In the genomic region with DNA sequence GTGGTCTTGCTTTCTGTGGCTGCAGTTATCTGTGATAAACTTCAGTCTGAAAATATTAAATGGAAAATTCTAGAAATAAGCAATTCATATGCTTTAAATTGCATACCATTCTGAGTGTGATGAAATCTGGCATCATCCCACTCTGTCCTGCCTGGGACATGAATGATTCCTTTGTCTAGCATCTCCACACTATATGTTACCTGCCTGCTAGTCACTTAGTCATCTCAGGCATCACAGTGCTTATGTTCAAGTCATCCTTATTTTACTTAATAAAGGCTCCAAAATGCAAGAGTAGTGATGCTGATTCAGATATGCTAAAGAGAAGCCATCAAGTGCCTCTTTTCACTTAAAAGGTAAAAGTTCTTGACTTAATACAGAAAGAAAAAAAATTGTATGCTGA, we compare ENCODE assay signal across 23 cellular contexts. TPM values are rescaled to one million over a fixed set of nuclear protein-coding genes. Genes with fewer than 3 reads are reported as not detected.
A peak's percentile ranks its signal among the peaks of the same experiment; 100 is the strongest.
DNase-seq lines count a peak whose midpoint lies in the region; ATAC-seq and TF ChIP-seq lines count a peak whose summit lies in the region.
"Had no signal": no experiment of that assay in that cellular context is flagged by ENCODE, and none has a peak within 500 bp of the region (broad histone marks: within the 10 kb centered on the region; RNA-seq: fewer than 3 reads in every experiment).

No MANE protein-coding gene starts in this region.

- TF ChIP-seq CTCF in mammary epithelial cell (conservative IDR thresholded peaks at IDR 0.05 in 1 of 2, IDR thresholded peaks at IDR 0.05 in 1 of 2; ENCODE audit: extremely low read depth in 1 of 2, insufficient read depth in 1 of 2, low read depth in 1 of 2, low read length in 2 of 2) (no peak), breast epithelium (IDR thresholded peaks at IDR 0.05) (no peak), fibroblast of pulmonary artery (IDR thresholded peaks at IDR 0.05; ENCODE audit: low read length, missing control alignments) (no peak)

- no peak overlapping the region for H3K4me3 ChIP-seq in mammary epithelial cell (replicated peaks in 1 of 3; ENCODE audit: insufficient read depth in 1 of 3, low read depth in 2 of 3, low read length in 3 of 3)
- no peak overlapping the region for H3K4me3 ChIP-seq in breast epithelium
- H3K4me3 ChIP-seq in fibroblast of pulmonary artery (replicated peaks; ENCODE audit: low read depth, low read length), result no peak overlapping the region

- peak overlapping the region; percentile 94 for H3K27ac ChIP-seq in mammary epithelial cell (ENCODE audit: insufficient read depth, low read depth, low read length)
- no peak overlapping the region for H3K27ac ChIP-seq in breast epithelium
- H3K27ac ChIP-seq: 22Rv1, KMS-11 had no signal

- no peak for TF ChIP-seq POLR2A in breast epithelium (IDR thresholded peaks at IDR 0.05)

- intact Hi-C loops in mammary epithelial cell (cut with micrococcal nuclease) (loop anchor here (5.0 kb wide), 1 partner anchor 1346 kb away; no protein-coding TSS in a partner anchor), breast epithelium (cut with DNase I; ENCODE audit: low total_unique reads) (no loop called here)

- peaks cover 20% of the 10 kb centered on the region for H3K4me1 ChIP-seq in mammary epithelial cell (ENCODE audit: insufficient read depth, low read length)
- no peaks in the 10 kb centered on the region for H3K4me1 ChIP-seq in breast epithelium
- H3K4me1 ChIP-seq: BE2C had no signal

- no peak overlapping the region for H2AFZ ChIP-seq in mammary epithelial cell (ENCODE audit: low read depth, low read length)

- CTCF ChIA-PET in mammary epithelial cell (lab: Charles Lee; ENCODE audit: low non-redundant PET), result no interaction called here

- in situ Hi-C loops in mammary epithelial cell (cut with MboI; ENCODE audit: low sequenced_read_pairs in 2 of 2), result loop anchor here (10.0 to 25.0 kb wide), 3 partner anchors 91 to 291 kb away; no protein-coding TSS in a partner anchor

- H3K9me3 ChIP-seq in mammary epithelial cell (replicated peaks; ENCODE audit: insufficient read depth, low read length) (no peaks in the 10 kb centered on the region), breast epithelium (no peaks in the 10 kb centered on the region)
- H3K9me3 ChIP-seq: BE2C had no signal

- ATAC-seq in HG02642 (IDR thresholded peaks at IDR 0.05; ENCODE audit: poor library complexity, unreplicated experiment), result no peak
- ATAC-seq: Panc1 had no signal

- dilution Hi-C loops in mammary epithelial cell (cut with HindIII; ENCODE audit: low sequenced_read_pairs), result no loop called here

- no peaks in the 10 kb centered on the region for H3K36me3 ChIP-seq in mammary epithelial cell (ENCODE audit: insufficient read depth, low read length)
- no peaks in the 10 kb centered on the region for H3K36me3 ChIP-seq in breast epithelium
- H3K36me3 ChIP-seq: BE2C had no signal

- H3K9ac ChIP-seq in mammary epithelial cell (ENCODE audit: insufficient read depth, low read length), result peak overlapping the region; percentile 61
- H3K9ac ChIP-seq: KMS-11 had no signal

- DNase-seq in mammary epithelial cell, result peak; percentile 83
- no peak for DNase-seq in breast epithelium (ENCODE audit: low spot score in 2 of 2)
- DNase-seq in SW480 (ENCODE audit: low spot score), result peak; percentile 19
- peak; percentile 12 for DNase-seq in fibroblast of pulmonary artery (ENCODE audit: low read depth)
- DNase-seq in DMS53 treated with DMSO at 0.1 percent for 48 hours (lab: John Stamatoyannopoulos, UW; ENCODE audit: unreplicated experiment), result no peak
- DNase-seq in HPDE6-E6E7 (ENCODE audit: extremely low spot score), result no peak
- DNase-seq in HUDEP-2 (lab: John Stamatoyannopoulos, UW; ENCODE audit: unreplicated experiment in 76 of 76), result no peak
- DNase-seq: ACHN; BE2C; Calu3; CD8-positive, alpha-beta memory T cell; DND-41; HCEC 1CT; MM.1S; NCI-H2029; NCI-H446 treated with DMSO at 0.1 percent for 48 hours; NCI-H526; NCI-H82; SHP77 treated with DMSO at 0.1 percent for 48 hours had no signal

- H3K79me2 ChIP-seq in mammary epithelial cell (ENCODE audit: insufficient read depth, low read length), result no peaks in the 10 kb centered on the region

- peak overlapping the region; percentile 39 for H3K4me2 ChIP-seq in mammary epithelial cell (ENCODE audit: insufficient read depth, low read depth, low read length)
- H3K4me2 ChIP-seq: KMS-11 had no signal

- H3K27me3 ChIP-seq in mammary epithelial cell (ENCODE audit: insufficient read depth, low read length), result no peaks in the 10 kb centered on the region
- peaks cover 0 to 44% of the 10 kb centered on the region in 2 donors for H3K27me3 ChIP-seq in breast epithelium
- H3K27me3 ChIP-seq: BE2C had no signal

- BruUV-seq in mammary epithelial cell (replicated peaks; lab: Mats Ljungman, UMichigan), result no TSS peak

- no peaks in the 10 kb centered on the region for H4K20me1 ChIP-seq in mammary epithelial cell (ENCODE audit: insufficient read depth, low read length)

RNA-seq across cellular contexts. Expression of a gene that starts 14.3 kb away (rescaled TPM):
- total RNA-seq in mammary epithelial cell, result 1 to 10 TPM in 1 of 2 donors, under 1 TPM in 1; 0.80 to 4.5 TPM
- 0.67 TPM for polyA plus RNA-seq in mammary epithelial cell
- 1.5 TPM for polyA minus RNA-seq in mammary epithelial cell
- total RNA-seq in breast epithelium, result 1 to 10 TPM; 1.3 to 3.4 (median 1.9) TPM

Comparison
In these comparisons a context has a peak if more than half of its experiments do, and no peak if none do; other contexts are left out.
1. DNase-seq: peak in mammary epithelial cell (single experiment), SW480 (single experiment) and fibroblast of pulmonary artery (single experiment); none in breast epithelium (0 of 2), DMS53 treated with DMSO at 0.1 percent for 48 hours (single experiment), HPDE6-E6E7 (single experiment) and HUDEP-2 (0 of 76).